In the genomic region with DNA sequence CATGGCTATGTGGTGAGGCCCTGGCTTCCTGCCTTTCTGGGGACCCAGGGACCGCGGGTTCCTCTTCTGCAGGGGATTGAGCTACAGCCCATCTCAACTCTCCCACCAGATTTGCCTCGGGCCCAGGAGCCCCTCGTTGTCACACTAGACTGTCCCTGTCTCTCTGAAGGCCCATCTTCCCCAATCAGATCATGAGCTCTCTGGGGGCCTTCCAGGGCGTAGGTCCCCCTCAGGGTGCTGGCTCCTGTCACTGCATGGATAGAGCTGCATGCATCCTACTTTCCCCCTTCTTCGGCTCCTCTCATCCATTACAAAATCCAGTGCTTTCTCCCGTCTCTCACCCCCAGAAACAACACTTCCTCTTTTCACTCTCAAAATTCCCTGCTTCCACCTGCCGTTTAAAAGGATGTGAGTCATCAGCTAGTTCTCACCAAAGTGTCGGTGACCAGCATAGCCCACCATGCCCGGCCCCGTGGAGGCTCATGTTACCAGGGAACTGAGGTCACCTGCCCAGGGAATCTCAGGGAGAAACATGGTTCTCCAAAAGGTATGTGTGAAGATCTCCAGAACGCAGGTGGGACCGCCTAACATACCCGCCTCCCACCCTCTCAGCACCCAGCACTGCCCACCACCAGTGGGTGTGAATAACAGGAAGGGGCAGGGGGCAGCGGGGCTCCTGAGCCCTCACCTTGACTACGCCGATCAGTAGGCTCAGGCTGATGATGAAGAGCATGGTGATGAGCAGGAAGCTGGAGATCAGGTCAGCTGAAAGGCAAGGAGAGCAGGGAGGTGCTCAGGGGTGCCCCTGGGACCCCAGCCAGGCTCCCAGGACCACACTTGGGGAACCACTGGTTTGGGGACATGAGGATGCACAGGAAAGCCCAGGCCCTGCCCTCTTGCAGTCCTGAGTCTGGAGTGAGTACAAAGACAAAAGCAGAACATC, we compare ENCODE assay signal across 1 cellular context.
A peak's percentile ranks its signal among the peaks of the same experiment; 100 is the strongest.
TF ChIP-seq lines count a peak whose summit lies in the region.

No MANE protein-coding gene starts in this region.

TF ChIP-seq in K562, 482 proteins besides CTCF, POLR2A, EP300 and RAD21 (continued from another document and continues in another):
- TF ChIP-seq, protein P1, sequence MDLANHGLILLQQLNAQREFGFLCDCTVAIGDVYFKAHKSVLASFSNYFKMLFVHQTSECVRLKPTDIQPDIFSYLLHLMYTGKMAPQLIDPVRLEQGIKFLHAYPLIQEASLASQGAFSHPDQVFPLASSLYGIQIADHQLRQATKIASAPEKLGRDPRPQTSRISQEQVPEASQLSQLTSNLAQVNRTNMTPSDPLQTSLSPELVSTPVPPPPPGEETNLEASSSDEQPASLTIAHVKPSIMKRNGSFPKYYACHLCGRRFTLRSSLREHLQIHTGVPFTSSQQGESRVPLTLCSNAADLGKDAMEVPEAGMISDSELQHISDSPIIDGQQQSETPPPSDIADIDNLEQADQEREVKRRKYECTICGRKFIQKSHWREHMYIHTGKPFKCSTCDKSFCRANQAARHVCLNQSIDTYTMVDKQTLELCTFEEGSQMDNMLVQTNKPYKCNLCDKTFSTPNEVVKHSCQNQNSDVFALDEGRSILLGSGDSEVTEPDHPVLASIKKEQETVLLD (IDR thresholded peaks at IDR 0.05) = peak; percentile 34; the same call in 1 of the 2 replicates
- TF ChIP-seq CXXC5 (CRISPR knock-in tag; IDR thresholded peaks at IDR 0.05) (0 out of 2 replicates have a peak, but pooled peaks have one; percentile 27), ZNF274 (IDR thresholded peaks at IDR 0.05; ENCODE audit: borderline replicate concordance, low read depth, low read length) (no peak), HDAC3 (IDR thresholded peaks at IDR 0.05; ENCODE audit: borderline replicate concordance, partially characterized antibody) (no peak), NFIX (CRISPR knock-in tag; IDR thresholded peaks at IDR 0.05; ENCODE audit: low read depth) (no peak), BRF1 (IDR thresholded peaks at IDR 0.05; ENCODE audit: borderline replicate concordance, extremely low read depth, insufficient read length) (no peak), DMBX1 (CRISPR knock-in tag; IDR thresholded peaks at IDR 0.05; ENCODE audit: borderline replicate concordance) (peak; percentile 78), PRPF4 (IDR thresholded peaks at IDR 0.05; ENCODE audit: insufficient read depth, low read depth, low read length, poor library complexity, severe bottlenecking) (no peak), ETV6 (IDR thresholded peaks at IDR 0.05; ENCODE audit: borderline replicate concordance in 1 of 2, low read depth in 2 of 2, low read length in 1 of 2) (no peak), ETV6 (CRISPR knock-in tag; IDR thresholded peaks at IDR 0.05; ENCODE audit: borderline replicate concordance) (no peak), SRSF9 (IDR thresholded peaks at IDR 0.05; ENCODE audit: borderline replicate concordance, low read depth, low read length) (no peak), HDAC1 (IDR thresholded peaks at IDR 0.05) (peak in 1 of 2 experiments; percentile 60; a peak in 1 of 4 replicates), ELF1 (tag; IDR thresholded peaks at IDR 0.05) (no peak), ETV1 (tag; conservative IDR thresholded peaks at IDR 0.05; ENCODE audit: low read depth) (0 out of 2 replicates have a peak, but pooled peaks have one; percentile 29), RUNX1 (IDR thresholded peaks at IDR 0.05; ENCODE audit: low read depth) (no peak), MTA1 (IDR thresholded peaks at IDR 0.05; ENCODE audit: borderline replicate concordance) (peak; percentile 55; the same call in 1 of the 2 replicates), PTTG1 (tag; IDR thresholded peaks at IDR 0.05; ENCODE audit: low read depth) (no peak), KDM2B (CRISPR knock-in tag; IDR thresholded peaks at IDR 0.05) (no peak), HSF4 (CRISPR knock-in tag; IDR thresholded peaks at IDR 0.05; ENCODE audit: borderline replicate concordance) (no peak), PURB (CRISPR knock-in tag; IDR thresholded peaks at IDR 0.05; ENCODE audit: low read depth) (no peak), NFE2L1 (tag; IDR thresholded peaks at IDR 0.05; ENCODE audit: borderline replicate concordance, low read depth) (no peak), CREM (IDR thresholded peaks at IDR 0.05; ENCODE audit: low read depth) (peak; percentile 40; the same call in 1 of the 2 replicates), ZNF668 (CRISPR knock-in tag; IDR thresholded peaks at IDR 0.05) (no peak), SMAD1 (IDR thresholded peaks at IDR 0.05; ENCODE audit: low read depth, low read length, partially characterized antibody) (no peak), PPARD (CRISPR knock-in tag; IDR thresholded peaks at IDR 0.05) (no peak), ZFX (CRISPR knock-in tag; IDR thresholded peaks at IDR 0.05) (peak; percentile 18; the same call in 1 of the 2 replicates), ZZZ3 (IDR thresholded peaks at IDR 0.05) (no peak), CTBP1 (IDR thresholded peaks at IDR 0.05; ENCODE audit: borderline replicate concordance) (peak; percentile 74), HNRNPL (IDR thresholded peaks at IDR 0.05; ENCODE audit: low read depth, low read length) (no peak), ZNF780A (CRISPR knock-in tag; IDR thresholded peaks at IDR 0.05) (no peak), NCOR1 (IDR thresholded peaks at IDR 0.05) (no peak), ZNF589 (CRISPR knock-in tag; IDR thresholded peaks at IDR 0.05; ENCODE audit: low read depth) (0 out of 2 replicates have a peak, but pooled peaks have one; percentile 33)
- TF ChIP-seq, protein P2, sequence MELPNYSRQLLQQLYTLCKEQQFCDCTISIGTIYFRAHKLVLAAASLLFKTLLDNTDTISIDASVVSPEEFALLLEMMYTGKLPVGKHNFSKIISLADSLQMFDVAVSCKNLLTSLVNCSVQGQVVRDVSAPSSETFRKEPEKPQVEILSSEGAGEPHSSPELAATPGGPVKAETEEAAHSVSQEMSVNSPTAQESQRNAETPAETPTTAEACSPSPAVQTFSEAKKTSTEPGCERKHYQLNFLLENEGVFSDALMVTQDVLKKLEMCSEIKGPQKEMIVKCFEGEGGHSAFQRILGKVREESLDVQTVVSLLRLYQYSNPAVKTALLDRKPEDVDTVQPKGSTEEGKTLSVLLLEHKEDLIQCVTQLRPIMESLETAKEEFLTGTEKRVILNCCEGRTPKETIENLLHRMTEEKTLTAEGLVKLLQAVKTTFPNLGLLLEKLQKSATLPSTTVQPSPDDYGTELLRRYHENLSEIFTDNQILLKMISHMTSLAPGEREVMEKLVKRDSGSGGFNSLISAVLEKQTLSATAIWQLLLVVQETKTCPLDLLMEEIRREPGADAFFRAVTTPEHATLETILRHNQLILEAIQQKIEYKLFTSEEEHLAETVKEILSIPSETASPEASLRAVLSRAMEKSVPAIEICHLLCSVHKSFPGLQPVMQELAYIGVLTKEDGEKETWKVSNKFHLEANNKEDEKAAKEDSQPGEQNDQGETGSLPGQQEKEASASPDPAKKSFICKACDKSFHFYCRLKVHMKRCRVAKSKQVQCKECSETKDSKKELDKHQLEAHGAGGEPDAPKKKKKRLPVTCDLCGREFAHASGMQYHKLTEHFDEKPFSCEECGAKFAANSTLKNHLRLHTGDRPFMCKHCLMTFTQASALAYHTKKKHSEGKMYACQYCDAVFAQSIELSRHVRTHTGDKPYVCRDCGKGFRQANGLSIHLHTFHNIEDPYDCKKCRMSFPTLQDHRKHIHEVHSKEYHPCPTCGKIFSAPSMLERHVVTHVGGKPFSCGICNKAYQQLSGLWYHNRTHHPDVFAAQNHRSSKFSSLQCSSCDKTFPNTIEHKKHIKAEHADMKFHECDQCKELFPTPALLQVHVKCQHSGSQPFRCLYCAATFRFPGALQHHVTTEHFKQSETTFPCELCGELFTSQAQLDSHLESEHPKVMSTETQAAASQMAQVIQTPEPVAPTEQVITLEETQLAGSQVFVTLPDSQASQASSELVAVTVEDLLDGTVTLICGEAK (IDR thresholded peaks at IDR 0.05) = no peak
- TF ChIP-seq, protein P2 (CRISPR knock-in tag; IDR thresholded peaks at IDR 0.05) = no peak
- TF ChIP-seq, protein P3, sequence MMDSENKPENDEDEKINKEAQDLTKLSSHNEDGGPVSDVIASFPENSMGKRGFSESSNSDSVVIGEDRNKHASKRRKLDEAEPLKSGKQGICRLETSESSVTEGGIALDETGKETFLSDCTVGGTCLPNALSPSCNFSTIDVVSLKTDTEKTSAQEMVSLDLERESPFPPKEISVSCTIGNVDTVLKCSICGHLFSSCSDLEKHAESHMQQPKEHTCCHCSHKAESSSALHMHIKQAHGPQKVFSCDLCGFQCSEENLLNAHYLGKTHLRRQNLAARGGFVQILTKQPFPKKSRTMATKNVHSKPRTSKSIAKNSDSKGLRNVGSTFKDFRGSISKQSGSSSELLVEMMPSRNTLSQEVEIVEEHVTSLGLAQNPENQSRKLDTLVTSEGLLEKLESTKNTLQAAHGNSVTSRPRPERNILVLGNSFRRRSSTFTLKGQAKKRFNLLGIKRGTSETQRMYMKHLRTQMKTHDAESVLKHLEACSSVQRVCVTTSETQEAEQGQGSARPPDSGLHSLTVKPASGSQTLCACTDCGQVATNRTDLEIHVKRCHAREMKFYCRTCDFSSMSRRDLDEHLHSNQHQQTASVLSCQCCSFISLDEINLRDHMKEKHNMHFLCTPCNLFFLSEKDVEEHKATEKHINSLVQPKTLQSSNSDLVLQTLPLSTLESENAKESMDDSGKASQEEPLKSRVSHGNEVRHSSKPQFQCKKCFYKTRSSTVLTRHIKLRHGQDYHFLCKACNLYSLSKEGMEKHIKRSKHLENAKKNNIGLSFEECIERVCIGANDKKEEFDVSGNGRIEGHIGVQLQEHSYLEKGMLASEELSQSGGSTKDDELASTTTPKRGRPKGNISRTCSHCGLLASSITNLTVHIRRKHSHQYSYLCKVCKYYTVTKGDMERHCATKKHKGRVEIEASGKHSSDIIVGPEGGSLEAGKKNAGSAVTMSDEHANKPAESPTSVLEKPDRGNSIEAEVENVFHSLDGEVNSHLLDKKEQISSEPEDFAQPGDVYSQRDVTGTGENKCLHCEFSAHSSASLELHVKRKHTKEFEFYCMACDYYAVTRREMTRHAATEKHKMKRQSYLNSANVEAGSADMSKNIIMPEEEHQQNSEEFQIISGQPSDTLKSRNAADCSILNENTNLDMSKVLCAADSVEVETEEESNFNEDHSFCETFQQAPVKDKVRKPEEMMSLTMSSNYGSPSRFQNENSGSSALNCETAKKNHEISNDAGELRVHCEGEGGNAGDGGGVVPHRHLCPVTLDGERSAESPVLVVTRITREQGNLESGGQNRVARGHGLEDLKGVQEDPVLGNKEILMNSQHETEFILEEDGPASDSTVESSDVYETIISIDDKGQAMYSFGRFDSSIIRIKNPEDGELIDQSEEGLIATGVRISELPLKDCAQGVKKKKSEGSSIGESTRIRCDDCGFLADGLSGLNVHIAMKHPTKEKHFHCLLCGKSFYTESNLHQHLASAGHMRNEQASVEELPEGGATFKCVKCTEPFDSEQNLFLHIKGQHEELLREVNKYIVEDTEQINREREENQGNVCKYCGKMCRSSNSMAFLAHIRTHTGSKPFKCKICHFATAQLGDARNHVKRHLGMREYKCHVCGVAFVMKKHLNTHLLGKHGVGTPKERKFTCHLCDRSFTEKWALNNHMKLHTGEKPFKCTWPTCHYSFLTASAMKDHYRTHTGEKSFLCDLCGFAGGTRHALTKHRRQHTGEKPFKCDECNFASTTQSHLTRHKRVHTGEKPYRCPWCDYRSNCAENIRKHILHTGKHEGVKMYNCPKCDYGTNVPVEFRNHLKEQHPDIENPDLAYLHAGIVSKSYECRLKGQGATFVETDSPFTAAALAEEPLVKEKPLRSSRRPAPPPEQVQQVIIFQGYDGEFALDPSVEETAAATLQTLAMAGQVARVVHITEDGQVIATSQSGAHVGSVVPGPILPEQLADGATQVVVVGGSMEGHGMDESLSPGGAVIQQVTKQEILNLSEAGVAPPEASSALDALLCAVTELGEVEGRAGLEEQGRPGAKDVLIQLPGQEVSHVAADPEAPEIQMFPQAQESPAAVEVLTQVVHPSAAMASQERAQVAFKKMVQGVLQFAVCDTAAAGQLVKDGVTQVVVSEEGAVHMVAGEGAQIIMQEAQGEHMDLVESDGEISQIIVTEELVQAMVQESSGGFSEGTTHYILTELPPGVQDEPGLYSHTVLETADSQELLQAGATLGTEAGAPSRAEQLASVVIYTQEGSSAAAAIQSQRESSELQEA (IDR thresholded peaks at IDR 0.05; ENCODE audit: low read depth) = no peak
- TF ChIP-seq, protein P4, sequence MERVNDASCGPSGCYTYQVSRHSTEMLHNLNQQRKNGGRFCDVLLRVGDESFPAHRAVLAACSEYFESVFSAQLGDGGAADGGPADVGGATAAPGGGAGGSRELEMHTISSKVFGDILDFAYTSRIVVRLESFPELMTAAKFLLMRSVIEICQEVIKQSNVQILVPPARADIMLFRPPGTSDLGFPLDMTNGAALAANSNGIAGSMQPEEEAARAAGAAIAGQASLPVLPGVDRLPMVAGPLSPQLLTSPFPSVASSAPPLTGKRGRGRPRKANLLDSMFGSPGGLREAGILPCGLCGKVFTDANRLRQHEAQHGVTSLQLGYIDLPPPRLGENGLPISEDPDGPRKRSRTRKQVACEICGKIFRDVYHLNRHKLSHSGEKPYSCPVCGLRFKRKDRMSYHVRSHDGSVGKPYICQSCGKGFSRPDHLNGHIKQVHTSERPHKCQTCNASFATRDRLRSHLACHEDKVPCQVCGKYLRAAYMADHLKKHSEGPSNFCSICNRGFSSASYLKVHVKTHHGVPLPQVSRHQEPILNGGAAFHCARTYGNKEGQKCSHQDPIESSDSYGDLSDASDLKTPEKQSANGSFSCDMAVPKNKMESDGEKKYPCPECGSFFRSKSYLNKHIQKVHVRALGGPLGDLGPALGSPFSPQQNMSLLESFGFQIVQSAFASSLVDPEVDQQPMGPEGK (CRISPR knock-in tag; IDR thresholded peaks at IDR 0.05; ENCODE audit: borderline replicate concordance) = no peak
